15 cellular contexts compared by ENCODE assay signal in the genomic region with DNA sequence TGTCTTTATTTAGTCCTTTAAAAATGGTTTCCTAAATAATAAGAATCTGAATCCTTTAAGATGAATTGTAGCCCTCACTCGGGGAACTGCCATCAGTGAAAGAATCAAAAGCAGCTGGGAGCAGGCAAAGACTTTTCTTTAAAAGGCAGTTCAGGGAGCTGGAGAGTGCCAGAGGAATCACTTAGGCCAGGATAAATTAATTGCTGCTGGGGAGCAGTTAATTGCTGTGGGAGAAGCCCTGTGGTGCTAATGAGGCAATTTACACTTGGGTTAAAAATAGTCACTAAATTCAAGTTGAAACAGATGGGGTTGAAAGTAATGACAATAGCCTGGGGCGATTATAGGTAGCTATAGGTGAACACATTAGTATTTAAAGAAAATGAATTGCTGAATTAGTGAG. TPM values are rescaled to one million over a fixed set of nuclear protein-coding genes. Genes with fewer than 3 reads are reported as not detected.
"Had no signal": no experiment of that assay in that cellular context is flagged by ENCODE, and none has a peak within 500 bp of the region (broad histone marks: within the 10 kb centered on the region; RNA-seq: fewer than 3 reads in every experiment).

No MANE protein-coding gene starts in this region.

- H3K9me3 ChIP-seq: left lung, mucosa of descending colon had no signal

- H3K27me3 ChIP-seq: left lung had no signal

- DNase-seq: activated CD4-positive, alpha-beta T cell treated with anti-CD3 and anti-CD28 coated beads, Interleukin-2, amount 10 ng/mL, durations not matched to agents 7 days and 5 days; activated CD8-positive, alpha-beta memory T cell treated with anti-CD3 and anti-CD28 coated beads, Interleukin-2, amount 50 U/mL, for 48 hours; activated gamma-delta T cell treated with Interleukin-2 at 50 U/mL for 16 hours; activated T-cell treated with anti-CD3 and anti-CD28 coated beads, Interleukin-2, amount 50 U/mL, for 72 hours; amniotic stem cell; caudate nucleus; hippocampal formation; kidney; left lung; mammary epithelial cell; mucosa of descending colon; naive thymus-derived CD8-positive, alpha-beta T cell; occipital lobe; right cardiac atrium; small intestine had no signal

- H3K36me3 ChIP-seq: left lung had no signal

- H3K4me3 ChIP-seq: left lung, mucosa of descending colon had no signal

- H3K27ac ChIP-seq: left lung had no signal

RNA-seq across cellular contexts. Expression of a gene that starts 38.7 kb away (rescaled TPM):
- total RNA-seq: activated CD4-positive, alpha-beta T cell treated with anti-CD3 and anti-CD28 coated beads, Interleukin-2, amount 10 ng/mL, durations not matched to agents 7 days and 5 days; mammary epithelial cell; naive thymus-derived CD8-positive, alpha-beta T cell had no signal
- polyA plus RNA-seq: mammary epithelial cell; naive thymus-derived CD8-positive, alpha-beta T cell had no signal
